In genomic region chr14:73713804-73714655, GRCh38 we compare ENCODE assay signal across 8 cellular contexts. TPM values are rescaled to one million over a fixed set of nuclear protein-coding genes. Genes with fewer than 3 reads are reported as not detected.
DNase-seq lines count a peak whose midpoint lies in the region; ATAC-seq lines count a peak whose summit lies in the region.

Gene PNMA1 (minus strand): TSS chr14:73714384. CDS start chr14:73713639, 745 bp downstream.

- ATAC-seq in GM19324 (IDR thresholded peaks at IDR 0.05; ENCODE audit: low FRiP score, unreplicated experiment) (peak; percentile 78), HG03460 (IDR thresholded peaks at IDR 0.05; ENCODE audit: unreplicated experiment) (peak; percentile 62), left lobe of liver (peak; percentile 94)

- peak; percentile 95 for DNase-seq in Ammon's horn (ENCODE audit: low spot score)
- peak; percentile 66 to 95 for DNase-seq in NCI-H526 (lab: John Stamatoyannopoulos, UW)
- DNase-seq in activated CD4-positive, alpha-beta T cell treated with anti-CD3 and anti-CD28 coated beads, Interleukin-2, amount 50 U/mL, for 1 hour: peak; percentile 84
- DNase-seq in cortex of kidney (lab: John Stamatoyannopoulos, UW): peak; percentile 56
- DNase-seq in left lobe of liver (ENCODE audit: low spot score): peak; percentile 87
- peak; percentile 87 to 90 for DNase-seq in stimulated activated CD4-positive, alpha-beta T cell treated with anti-CD3 and anti-CD28 coated beads, Interleukin-2, amount 100 ng/mL, for 24 hours

RNA-seq across cellular contexts. Expression of gene PNMA1, which starts in this region (rescaled TPM):
- 2.3 TPM for total RNA-seq in left lobe of liver

Comparison
In these comparisons a context has a peak if more than half of its experiments do, and no peak if none do; other contexts are left out.
1. Peak in every context shown above with its lines: DNase-seq and ATAC-seq.